Comparison of ENCODE assay signal across 9 cellular contexts in genomic region chr5:116468583-116468982, GRCh38.
"Had no signal": no experiment of that assay in that cellular context is flagged by ENCODE, and none has a peak within 500 bp of the region (broad histone marks: within the 10 kb centered on the region; RNA-seq: fewer than 3 reads in every experiment).

No MANE protein-coding gene starts in this region.

- ATAC-seq: HepG2 had no signal

- H2AFZ ChIP-seq: GM23338 had no signal

- FAIRE-seq: H1, H54, HepG2 had no signal

- H3K27ac ChIP-seq: HL-60 had no signal

- H3K4me2 ChIP-seq: GM23338 had no signal

- DNase-seq: H9, HCEC 1CT, HFFc6, KBM-7 had no signal

- H3K4me3 ChIP-seq: GM23338 had no signal
